ENCODE assay signal across 8 cellular contexts in the genomic region with DNA sequence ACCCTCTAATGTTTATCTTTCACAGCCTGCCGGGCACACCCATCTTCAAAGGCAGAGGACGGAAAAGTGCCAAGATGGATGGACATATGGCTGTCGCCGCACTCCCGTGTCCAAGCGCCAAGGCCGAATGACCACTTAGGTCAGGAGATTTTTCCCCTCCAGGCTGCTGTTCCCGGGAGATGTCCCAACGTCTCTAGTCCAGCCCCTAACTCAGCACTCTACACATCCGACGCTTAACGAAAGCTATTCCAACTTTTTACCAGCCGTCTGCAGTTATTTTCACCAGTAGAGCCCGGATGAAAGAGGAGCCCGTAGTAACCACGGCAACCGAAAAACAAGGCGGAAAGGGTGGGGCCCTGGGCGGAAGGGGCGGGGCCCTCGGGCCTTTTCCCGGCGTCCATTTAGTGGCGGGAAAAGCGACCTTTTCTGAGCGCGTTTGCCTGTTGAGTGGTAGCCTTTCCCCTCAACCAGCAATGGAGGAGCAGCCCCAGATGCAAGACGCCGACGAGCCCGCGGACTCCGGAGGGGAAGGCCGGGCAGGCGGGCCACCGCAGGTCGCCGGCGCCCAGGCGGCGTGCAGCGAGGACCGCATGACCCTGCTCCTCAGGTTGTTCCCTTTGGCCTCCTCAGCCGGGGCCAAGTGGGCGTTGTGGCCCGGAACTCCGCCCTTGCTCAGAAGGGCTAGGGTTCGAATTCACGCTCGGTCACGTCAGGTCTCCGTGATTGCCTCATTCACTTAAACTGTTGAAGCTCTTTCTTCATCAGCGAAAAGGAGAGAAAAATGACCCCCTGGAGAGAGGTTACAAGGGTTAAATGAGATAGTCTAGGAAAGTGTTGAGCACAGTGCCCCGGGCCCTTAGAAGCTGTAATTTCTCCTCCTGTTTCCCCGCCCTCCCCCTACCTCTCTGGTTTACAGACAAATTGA. TPM values are rescaled to one million over a fixed set of nuclear protein-coding genes. Genes with fewer than 3 reads are reported as not detected.
A peak's percentile ranks its signal among the peaks of the same experiment; 100 is the strongest.
DNase-seq lines count a peak whose midpoint lies in the region; ATAC-seq, FAIRE-seq and TF ChIP-seq lines count a peak whose summit lies in the region.

A gene with protein sequence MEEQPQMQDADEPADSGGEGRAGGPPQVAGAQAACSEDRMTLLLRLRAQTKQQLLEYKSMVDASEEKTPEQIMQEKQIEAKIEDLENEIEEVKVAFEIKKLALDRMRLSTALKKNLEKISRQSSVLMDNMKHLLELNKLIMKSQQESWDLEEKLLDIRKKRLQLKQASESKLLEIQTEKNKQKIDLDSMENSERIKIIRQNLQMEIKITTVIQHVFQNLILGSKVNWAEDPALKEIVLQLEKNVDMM (plus strand): TSS at position 422 of the 925 bp plus-strand sequence. CDS start 52 bp downstream, at position 474.

- ATAC-seq in HG02840 (IDR thresholded peaks at IDR 0.05; ENCODE audit: low FRiP score, unreplicated experiment) (peak; percentile 93), Right ventricle myocardium superior (ENCODE audit: poor library complexity) (peak; percentile 100)

- H3K27me3 ChIP-seq in parathyroid adenoma (ENCODE audit: control insufficient read depth, insufficient read depth, low read length) = no peaks in the 10 kb centered on the region
- H3K27me3 ChIP-seq in tibial nerve = no peaks in the 10 kb centered on the region

- DNase-seq in GM12892 (ENCODE audit: insufficient read length) (peak; percentile 74), NCI-H1436 (lab: John Stamatoyannopoulos, UW) (peak; percentile 90), SW480 (ENCODE audit: low spot score) (peak; percentile 89), Right ventricle myocardium superior (peak; percentile 91), tibial nerve (ENCODE audit: low spot score in 2 of 2) (peak; percentile 72 to 90)
- DNase-seq in activated naive CD8-positive, alpha-beta T cell treated with anti-CD3 and anti-CD28 coated beads, Interleukin-2, amount 50 U/mL, for 16 hours (ENCODE audit: low read depth, low spot score) = peak; percentile 83

- H3K9ac ChIP-seq in parathyroid adenoma = peak within 1 kb of the TSS; percentile 12

- WGBS in tibial nerve, 2 donors = 1% methylated on average over 27 to 39 of the region's 55 CpGs

- H3K4me2 ChIP-seq in parathyroid adenoma (ENCODE audit: low read length) = peak within 1 kb of the TSS; percentile 92

- peak; percentile 77; the same call in 1 of the 2 replicates for TF ChIP-seq POLR2A in GM12892 (IDR thresholded peaks at IDR 0.05; ENCODE audit: low read depth, low read length)
- no peak for TF ChIP-seq POLR2A in tibial nerve (IDR thresholded peaks at IDR 0.05)

- H3K36me3 ChIP-seq in parathyroid adenoma (ENCODE audit: control insufficient read depth, insufficient read depth, low read length) = no peaks in the 10 kb centered on the region
- H3K36me3 ChIP-seq in tibial nerve = peaks cover 0 to 7% (median 0%) of the 10 kb centered on the region in 3 donors

- TF ChIP-seq EP300 in tibial nerve (IDR thresholded peaks at IDR 0.05) = peak; percentile 61 to 69

- TF ChIP-seq CTCF in parathyroid adenoma (IDR thresholded peaks at IDR 0.05) (no peak), tibial nerve (IDR thresholded peaks at IDR 0.05) (peak in 1 of 5 experiments; percentile 10)

- H3K4me1 ChIP-seq in parathyroid adenoma = no peaks in the 10 kb centered on the region
- H3K4me1 ChIP-seq in tibial nerve = peaks cover 0 to 19% (median 4%) of the 10 kb centered on the region in 4 donors

- H3K9me3 ChIP-seq in parathyroid adenoma (ENCODE audit: control insufficient read depth, low read length) (no peaks in the 10 kb centered on the region), tibial nerve (no peaks in the 10 kb centered on the region)

- peak within 1 kb of the TSS; percentile 84 for H2AFZ ChIP-seq in parathyroid adenoma

- intact Hi-C loops in Right ventricle myocardium superior (cut with DNase I) = no loop called here

- FAIRE-seq in GM12892 (lab: Jason Lieb, UNC) = peak; percentile 93

- H3K4me3 ChIP-seq in parathyroid adenoma (ENCODE audit: low read depth, low read length) (peak within 1 kb of the TSS; percentile 91), tibial nerve (peak within 1 kb of the TSS; percentile 56 to 83 (median 68))

- H3K27ac ChIP-seq in parathyroid adenoma (peak within 1 kb of the TSS; percentile 85), tibial nerve (peak within 1 kb of the TSS in 3 of 4 donors; percentile 76 to 84 (median 78))

- H3K79me2 ChIP-seq in parathyroid adenoma = no peaks in the 10 kb centered on the region

RNA-seq across cellular contexts. Expression of the gene that starts here (rescaled TPM):
- 50.0 TPM for polyA plus RNA-seq in GM12892 (2012; ENCODE audit: missing spikeins)
- 3.2 TPM for total RNA-seq in Right ventricle myocardium superior
- total RNA-seq in tibial nerve = 1 to 10 TPM; 1.3 to 6.3 (median 4.1) TPM

Comparison
In these comparisons a context has a peak if more than half of its experiments do, and no peak if none do; other contexts are left out.
1. Peak in every context shown above with its lines: DNase-seq, ATAC-seq, H3K4me3 ChIP-seq and H3K27ac ChIP-seq.